In genomic region chr1:24586119-24586518, GRCh38 we compare ENCODE assay signal across 1 cellular context.
TF ChIP-seq lines count a peak whose summit lies in the region.

No MANE protein-coding gene starts in this region.

TF ChIP-seq in HepG2, 621 proteins besides CTCF, POLR2A, EP300 and RAD21 (continued from another document and continues in another):
- no peak for TF ChIP-seq ZNF770 (CRISPR knock-in tag; IDR thresholded peaks at IDR 0.05)
- TF ChIP-seq ATAD3A (CRISPR knock-in tag; IDR thresholded peaks at IDR 0.05): no peak
- no peak for TF ChIP-seq KDM2A (CRISPR knock-in tag; IDR thresholded peaks at IDR 0.05; ENCODE audit: borderline replicate concordance, low read depth)
- no peak for TF ChIP-seq SRSF4 (IDR thresholded peaks at IDR 0.05; ENCODE audit: low read depth, low read length, poor library complexity, severe bottlenecking)
- TF ChIP-seq ZNF598 (CRISPR knock-in tag; IDR thresholded peaks at IDR 0.05; ENCODE audit: borderline replicate concordance): no peak
- no peak for TF ChIP-seq HOXA9 (CRISPR knock-in tag; IDR thresholded peaks at IDR 0.05; ENCODE audit: borderline replicate concordance)
- TF ChIP-seq NR2F6 (IDR thresholded peaks at IDR 0.05): peak; percentile 15; the same call in 1 of the 2 replicates
- TF ChIP-seq NR2F6 (CRISPR knock-in tag; IDR thresholded peaks at IDR 0.05): no peak
- no peak for TF ChIP-seq ZNF672 (CRISPR knock-in tag; IDR thresholded peaks at IDR 0.05)
- no peak for TF ChIP-seq LCORL (IDR thresholded peaks at IDR 0.05)
- TF ChIP-seq LCORL (CRISPR knock-in tag; IDR thresholded peaks at IDR 0.05): 0 out of 2 replicates have a peak, but pooled peaks have one; percentile 22
- TF ChIP-seq TEAD3 (CRISPR knock-in tag; optimal IDR thresholded peaks at IDR 0.05; ENCODE audit: borderline replicate concordance): no peak
- no peak for TF ChIP-seq PRDM15 (CRISPR knock-in tag; IDR thresholded peaks at IDR 0.05)
- no peak for TF ChIP-seq ZSCAN30 (CRISPR knock-in tag; IDR thresholded peaks at IDR 0.05)
- no peak for TF ChIP-seq TCF7L2 (IDR thresholded peaks at IDR 0.05; ENCODE audit: low read depth, low read length)
- no peak for TF ChIP-seq MTA3 (CRISPR knock-in tag; IDR thresholded peaks at IDR 0.05)
- no peak for TF ChIP-seq ZNF503 (CRISPR knock-in tag; IDR thresholded peaks at IDR 0.05)
- TF ChIP-seq RBFOX2 (IDR thresholded peaks at IDR 0.05; ENCODE audit: low read depth, low read length): no peak
- TF ChIP-seq MIER3 (CRISPR knock-in tag; IDR thresholded peaks at IDR 0.05; ENCODE audit: borderline replicate concordance): no peak
- no peak for TF ChIP-seq MLLT10 (CRISPR knock-in tag; IDR thresholded peaks at IDR 0.05)
- TF ChIP-seq RCOR2 (CRISPR knock-in tag; IDR thresholded peaks at IDR 0.05): 0 out of 2 replicates have a peak, but pooled peaks have one; percentile 20
- 0 out of 2 replicates have a peak, but pooled peaks have one; percentile 64 for TF ChIP-seq ZNF891 (CRISPR knock-in tag; IDR thresholded peaks at IDR 0.05)
- TF ChIP-seq NFKB2 (CRISPR knock-in tag; IDR thresholded peaks at IDR 0.05; ENCODE audit: borderline replicate concordance): no peak
- no peak for TF ChIP-seq PITX1 (CRISPR knock-in tag; IDR thresholded peaks at IDR 0.05)
- TF ChIP-seq TFE3 (CRISPR knock-in tag; IDR thresholded peaks at IDR 0.05): 0 out of 2 replicates have a peak, but pooled peaks have one; percentile 31
- TF ChIP-seq POGK (CRISPR knock-in tag; conservative IDR thresholded peaks at IDR 0.05): no peak
- no peak for TF ChIP-seq CAMTA2 (CRISPR knock-in tag; IDR thresholded peaks at IDR 0.05; ENCODE audit: borderline replicate concordance)
- no peak for TF ChIP-seq CENPX (CRISPR knock-in tag; IDR thresholded peaks at IDR 0.05)
- no peak for TF ChIP-seq KDM5A (IDR thresholded peaks at IDR 0.05; ENCODE audit: borderline replicate concordance, low read length)
- no peak for TF ChIP-seq ZFYVE20 (CRISPR knock-in tag; IDR thresholded peaks at IDR 0.05; ENCODE audit: borderline replicate concordance, low read depth)
- TF ChIP-seq NCOA2 (CRISPR knock-in tag; IDR thresholded peaks at IDR 0.05): 0 out of 2 replicates have a peak, but pooled peaks have one; percentile 31
- TF ChIP-seq RARA (CRISPR knock-in tag; IDR thresholded peaks at IDR 0.05): peak; percentile 90
- no peak for TF ChIP-seq ZNF788 (CRISPR knock-in tag; IDR thresholded peaks at IDR 0.05; ENCODE audit: borderline replicate concordance)
- no peak for TF ChIP-seq POLR2AphosphoS2 (IDR thresholded peaks at IDR 0.05; ENCODE audit: low read depth, low read length)
- no peak for TF ChIP-seq GLI4 (CRISPR knock-in tag; IDR thresholded peaks at IDR 0.05; ENCODE audit: borderline replicate concordance)
- TF ChIP-seq ARID5B (CRISPR knock-in tag; IDR thresholded peaks at IDR 0.05): peak; percentile 66
- no peak for TF ChIP-seq ZNF800 (CRISPR knock-in tag; IDR thresholded peaks at IDR 0.05)
- peak; percentile 37; the same call in 1 of the 2 replicates for TF ChIP-seq FOSL2 (CRISPR knock-in tag; IDR thresholded peaks at IDR 0.05)
- no peak for TF ChIP-seq ZNF784 (CRISPR knock-in tag; IDR thresholded peaks at IDR 0.05; ENCODE audit: borderline replicate concordance)
- no peak for TF ChIP-seq ZNF615 (CRISPR knock-in tag; IDR thresholded peaks at IDR 0.05; ENCODE audit: borderline replicate concordance)
- TF ChIP-seq CHCHD3 (CRISPR knock-in tag; IDR thresholded peaks at IDR 0.05): no peak
- 0 out of 2 replicates have a peak, but pooled peaks have one; percentile 20 for TF ChIP-seq ZFP91 (CRISPR knock-in tag; IDR thresholded peaks at IDR 0.05; ENCODE audit: borderline replicate concordance)
- TF ChIP-seq CHD4 (IDR thresholded peaks at IDR 0.05; ENCODE audit: borderline replicate concordance, low read length): no peak
- TF ChIP-seq ZFP36L2 (CRISPR knock-in tag; IDR thresholded peaks at IDR 0.05): no peak
- TF ChIP-seq CBX5 (CRISPR knock-in tag; IDR thresholded peaks at IDR 0.05; ENCODE audit: borderline replicate concordance): no peak
